In the genomic region with DNA sequence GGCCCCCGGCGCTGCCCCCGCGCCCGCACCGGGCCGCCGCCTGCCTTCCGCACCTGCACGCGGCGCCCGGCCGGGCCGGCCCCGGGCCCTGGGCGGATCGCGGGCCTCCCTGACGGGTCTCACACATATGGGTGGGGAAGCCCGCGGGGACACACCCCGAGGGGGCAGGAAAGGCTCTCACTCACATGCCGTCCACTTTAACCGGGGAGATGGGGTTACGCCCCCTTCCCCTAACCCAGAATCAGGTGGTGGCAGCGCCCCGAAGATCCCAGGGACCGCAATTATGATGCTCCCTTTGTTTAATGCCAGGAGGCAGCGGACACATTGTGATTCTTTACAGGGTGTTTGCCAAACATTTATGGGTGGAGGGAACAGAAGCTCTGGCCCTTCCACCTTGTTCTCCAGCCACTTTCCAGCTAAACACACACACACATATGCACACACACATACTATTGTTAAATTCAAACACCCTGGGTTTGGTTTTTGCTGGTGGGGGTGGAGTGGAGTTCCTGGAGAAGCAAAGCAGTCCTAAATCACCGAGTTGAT, we compare ENCODE assay signal across 8 cellular contexts. TPM values are rescaled to one million over a fixed set of nuclear protein-coding genes. Genes with fewer than 3 reads are reported as not detected.
DNase-seq lines count a peak whose midpoint lies in the region; ATAC-seq and TF ChIP-seq lines count a peak whose summit lies in the region.

No MANE protein-coding gene starts in this region.

- H3K27ac ChIP-seq in psoas muscle = peak overlapping the region; percentile 74

- H3K27me3 ChIP-seq in NT2/D1 (ENCODE audit: insufficient read depth, insufficient read length) (peaks cover 50% of the 10 kb centered on the region), psoas muscle (ENCODE audit: insufficient read depth in 3 of 3, low read length in 2 of 3) (no peaks in the 10 kb centered on the region)

- TF ChIP-seq CTCF in epithelial cell of proximal tubule (conservative IDR thresholded peaks at IDR 0.05; ENCODE audit: low read depth, low read length) (no peak), psoas muscle (IDR thresholded peaks at IDR 0.05) (no peak)

- peaks cover 3% of the 10 kb centered on the region for H3K4me1 ChIP-seq in NT2/D1 (ENCODE audit: insufficient read depth, insufficient read length)
- peaks cover 17% of the 10 kb centered on the region for H3K4me1 ChIP-seq in psoas muscle

- H3K36me3 ChIP-seq in NT2/D1 (ENCODE audit: insufficient read depth, insufficient read length, low read length) = no peaks in the 10 kb centered on the region
- H3K36me3 ChIP-seq in psoas muscle (ENCODE audit: insufficient read depth in 1 of 2, low read depth in 1 of 2) = no peaks in the 10 kb centered on the region

- 1 to 2% (median 1%) methylated on average over 22 to 31 of the region's 31 CpGs for WGBS in psoas muscle, 3 donors

- DNase-seq in NT2/D1 (ENCODE audit: low read depth, low spot score) = no peak
- DNase-seq in epithelial cell of proximal tubule (ENCODE audit: low read depth) = no peak
- DNase-seq in psoas muscle = no peak
- no peak for DNase-seq in DMS 273 treated with DMSO at 0.1 percent for 48 hours (lab: John Stamatoyannopoulos, UW)

- H3K4me3 ChIP-seq in GM08714 (ENCODE audit: low read length) (peak overlapping the region; percentile 66; the same call in 1 of the 2 replicates), NT2/D1 (ENCODE audit: insufficient read length, low read depth) (peak overlapping the region; percentile 47), epithelial cell of proximal tubule (ENCODE audit: low read depth, low read length) (peak overlapping the region; percentile 77), psoas muscle (peak overlapping the region; percentile 68)

- no peaks in the 10 kb centered on the region for H3K9me3 ChIP-seq in NT2/D1 (ENCODE audit: insufficient read depth, low read length)
- H3K9me3 ChIP-seq in psoas muscle = no peaks in the 10 kb centered on the region

- H3K9ac ChIP-seq in NT2/D1 (ENCODE audit: insufficient read length, low read depth) = peak overlapping the region; percentile 57

- no peak for ATAC-seq in psoas muscle
- ATAC-seq in HG03469 (IDR thresholded peaks at IDR 0.05; ENCODE audit: unreplicated experiment) = no peak
- no peak for ATAC-seq in HG03520 (IDR thresholded peaks at IDR 0.05; ENCODE audit: unreplicated experiment)
- ATAC-seq in GM21447 (IDR thresholded peaks at IDR 0.05; ENCODE audit: unreplicated experiment) = no peak

- intact Hi-C loops in psoas muscle (cut with DNase I) = loop anchor here (2.0 to 10.0 kb wide), 4 partner anchors 58 to 306 kb away; no protein-coding TSS in a partner anchor

RNA-seq across cellular contexts. Expression of a gene that starts 0.4 kb away (rescaled TPM):
- 1.7 and 4.2 TPM in 2 replicates for total RNA-seq in epithelial cell of proximal tubule
- total RNA-seq in psoas muscle = 1 to 10 TPM; 1.7 to 9.3 (median 8.5) TPM
- polyA plus RNA-seq in psoas muscle = under 1 TPM; 0.35 to 0.93 (median 0.40) TPM
